ENCODE assay signal across 25 cellular contexts in genomic region chr3:137304313-137305056, GRCh38.
DNase-seq lines count a peak whose midpoint lies in the region; ATAC-seq and TF ChIP-seq lines count a peak whose summit lies in the region.
"Had no signal": no experiment of that assay in that cellular context is flagged by ENCODE, and none has a peak within 500 bp of the region (broad histone marks: within the 10 kb centered on the region; RNA-seq: fewer than 3 reads in every experiment).

No MANE protein-coding gene starts in this region.

- no peak overlapping the region for H4K5ac ChIP-seq in mesendoderm (ENCODE audit: low read length)

- no peak overlapping the region for H3K56ac ChIP-seq in mesendoderm (ENCODE audit: low read length)

- H3K27ac ChIP-seq in DND-41 (ENCODE audit: low read length) (no peak overlapping the region), Panc1 (ENCODE audit: low read length) (no peak overlapping the region), mesendoderm (ENCODE audit: low read depth, low read length) (no peak overlapping the region), upper lobe of right lung (no peak overlapping the region)
- H3K27ac ChIP-seq: skin epidermis, stomach, tibial artery had no signal

- H3K4me3 ChIP-seq in DND-41 (ENCODE audit: low read depth in 1 of 2, low read length in 2 of 2) (no peak overlapping the region), Panc1 (ENCODE audit: low read depth in 2 of 2, low read length in 2 of 2) (no peak overlapping the region), mesendoderm (ENCODE audit: low read length) (no peak overlapping the region), upper lobe of right lung (no peak overlapping the region)
- H3K4me3 ChIP-seq: skin epidermis, stomach, tibial artery had no signal

- WGBS in mesendoderm (ENCODE audit: extremely low coverage, insufficient coverage, low lambda C conversion rate): no CpG with 5 or more reads among the region's 1 CpG

- no peak overlapping the region for H3K4ac ChIP-seq in mesendoderm (ENCODE audit: low read depth, low read length)

- TF ChIP-seq CTCF in DND-41 (IDR thresholded peaks at IDR 0.05; ENCODE audit: borderline replicate concordance, extremely low read depth, low read length, poor library complexity, severe bottlenecking) (peak; percentile 18), Panc1 (IDR thresholded peaks at IDR 0.05) (0 out of 2 replicates have a peak, but pooled peaks have one; percentile 9), upper lobe of right lung (IDR thresholded peaks at IDR 0.05) (no peak)

- no peaks in the 10 kb centered on the region for H3K4me1 ChIP-seq in DND-41 (ENCODE audit: insufficient read depth, low read length)
- no peaks in the 10 kb centered on the region for H3K4me1 ChIP-seq in Panc1 (ENCODE audit: control insufficient read depth, insufficient read depth, low read length)
- H3K4me1 ChIP-seq in mesendoderm (ENCODE audit: control insufficient read depth, low read depth, low read length): no peaks in the 10 kb centered on the region
- H3K4me1 ChIP-seq in upper lobe of right lung: no peaks in the 10 kb centered on the region
- H3K4me1 ChIP-seq: stomach, tibial artery had no signal

- DNase-seq in NCI-H1105 treated with DMSO at 0.1 percent for 48 hours (lab: John Stamatoyannopoulos, UW) (peak; percentile 7), NCI-H1105 (lab: John Stamatoyannopoulos, UW) (no peak), DND-41 (no peak), Panc1 (ENCODE audit: low read depth, low spot score) (no peak), mesendoderm (peak; percentile 28), C1 segment of cervical spinal cord (lab: John Stamatoyannopoulos, UW) (no peak), CD1c-positive myeloid dendritic cell (ENCODE audit: extremely low spot score) (no peak), upper lobe of right lung (no peak)
- DNase-seq: activated CD8-positive, alpha-beta memory T cell treated with anti-CD3 and anti-CD28 coated beads for 24 hours; activated effector memory CD4-positive, alpha-beta T cell treated with Interleukin-2 at 50 U/mL for 16 hours; activated naive CD8-positive, alpha-beta T cell treated with anti-CD3 and anti-CD28 coated beads, Interleukin-2, amount 10 ng/mL, durations not matched to agents 7 days and 5 days; AML-193; central memory CD4-positive, alpha-beta T cell; hypothalamus; Kasumi-1; left ventricle myocardium superior; naive B cell; NCI-H187; NCI-H226; NCI-H69; stomach; T-helper 1 cell; tibial artery had no signal

- H3K9me3 ChIP-seq in DND-41 (ENCODE audit: insufficient read depth, low read length, severe bottlenecking): no peaks in the 10 kb centered on the region
- H3K9me3 ChIP-seq in Panc1 (ENCODE audit: control insufficient read depth, insufficient read depth, low read depth, low read length): no peaks in the 10 kb centered on the region
- no peaks in the 10 kb centered on the region for H3K9me3 ChIP-seq in upper lobe of right lung
- H3K9me3 ChIP-seq: stomach, tibial artery had no signal

- H3K27me3 ChIP-seq in DND-41 (ENCODE audit: insufficient read depth, low read length, poor library complexity): peaks cover 3% of the 10 kb centered on the region
- no peaks in the 10 kb centered on the region for H3K27me3 ChIP-seq in Panc1 (ENCODE audit: control insufficient read depth, insufficient read depth, low read length)
- no peaks in the 10 kb centered on the region for H3K27me3 ChIP-seq in mesendoderm (ENCODE audit: insufficient read depth, low read length, poor library complexity)
- no peaks in the 10 kb centered on the region for H3K27me3 ChIP-seq in upper lobe of right lung
- H3K27me3 ChIP-seq: stomach, tibial artery had no signal

- POLR2A ChIA-PET in Panc1 (lab: Charles Lee): interaction anchor here (0.5 kb wide), 1 partner anchor 289 kb away, joined by 4 read pairs; no protein-coding TSS in a partner anchor

- H3K36me3 ChIP-seq in DND-41 (ENCODE audit: insufficient read depth, low read length) (no peaks in the 10 kb centered on the region), Panc1 (ENCODE audit: control insufficient read depth, insufficient read depth, low read length) (no peaks in the 10 kb centered on the region), mesendoderm (ENCODE audit: control insufficient read depth, insufficient read depth, low read length) (no peaks in the 10 kb centered on the region), upper lobe of right lung (no peaks in the 10 kb centered on the region)
- H3K36me3 ChIP-seq: stomach, tibial artery had no signal

- no peaks in the 10 kb centered on the region for H4K20me1 ChIP-seq in DND-41 (ENCODE audit: insufficient read depth, low read length)

- no peak overlapping the region for H2BK5ac ChIP-seq in mesendoderm (ENCODE audit: low read length)

- H2AFZ ChIP-seq in DND-41 (ENCODE audit: low read depth, low read length): no peak overlapping the region

- H2AK5ac ChIP-seq in mesendoderm (ENCODE audit: low read length): no peak overlapping the region

- H3K79me2 ChIP-seq in DND-41 (ENCODE audit: insufficient read depth, low read length) (no peaks in the 10 kb centered on the region), mesendoderm (ENCODE audit: control insufficient read depth, insufficient read depth, low read length) (no peaks in the 10 kb centered on the region)

- intact Hi-C loops in Panc1 (cut with micrococcal nuclease; ENCODE audit: unreplicated experiment): no loop called here
- intact Hi-C loops in upper lobe of right lung (cut with DNase I): no loop called here

- in situ Hi-C loops in Panc1 (cut with HindIII; ENCODE audit: low pct_unique_long_range_greater_than_20kb, low sequenced_read_pairs): no loop called here

- H4K8ac ChIP-seq in mesendoderm (ENCODE audit: low read depth, low read length): no peak overlapping the region

- H3K18ac ChIP-seq in mesendoderm (ENCODE audit: low read length): no peak overlapping the region

- H3K9ac ChIP-seq in DND-41 (ENCODE audit: low read depth, low read length) (no peak overlapping the region), mesendoderm (ENCODE audit: low read length) (no peak overlapping the region)

- no peak overlapping the region for H2BK120ac ChIP-seq in mesendoderm (ENCODE audit: low read depth, low read length)

- H3K79me1 ChIP-seq in mesendoderm (ENCODE audit: low read length): no peaks in the 10 kb centered on the region

- no peak overlapping the region for H3K23ac ChIP-seq in mesendoderm (ENCODE audit: low read length)

- ATAC-seq in DND-41 (ENCODE audit: insufficient read depth, low read depth) (no peak), Panc1 (no peak), upper lobe of right lung (no peak)
- ATAC-seq: activated CD4-positive, CD25-positive, alpha-beta regulatory T cell treated with anti-CD3 and anti-CD28 coated beads, Interleukin-2, amount 50 U/mL, for 24 hours; left ventricle myocardium superior had no signal

- CTCF ChIA-PET in Panc1 (lab: Charles Lee): no interaction called here

- no peak overlapping the region for H3K4me2 ChIP-seq in DND-41 (ENCODE audit: insufficient read depth, low read length)
- no peak overlapping the region for H3K4me2 ChIP-seq in mesendoderm (ENCODE audit: low read length)

- no peak overlapping the region for H2BK15ac ChIP-seq in mesendoderm (replicated peaks; ENCODE audit: low read depth)

- no TSS peak for BruUV-seq in Panc1 (replicated peaks; lab: Mats Ljungman, UMichigan)

Comparison
In these comparisons a context has a peak if more than half of its experiments do, and no peak if none do; other contexts are left out.
1. DNase-seq: peak in NCI-H1105 treated with DMSO at 0.1 percent for 48 hours (single experiment) and mesendoderm (single experiment); none in NCI-H1105 (single experiment), DND-41 (single experiment), Panc1 (single experiment), C1 segment of cervical spinal cord (0 of 14), CD1c-positive myeloid dendritic cell (single experiment) and upper lobe of right lung (single experiment).